In the genomic region with DNA sequence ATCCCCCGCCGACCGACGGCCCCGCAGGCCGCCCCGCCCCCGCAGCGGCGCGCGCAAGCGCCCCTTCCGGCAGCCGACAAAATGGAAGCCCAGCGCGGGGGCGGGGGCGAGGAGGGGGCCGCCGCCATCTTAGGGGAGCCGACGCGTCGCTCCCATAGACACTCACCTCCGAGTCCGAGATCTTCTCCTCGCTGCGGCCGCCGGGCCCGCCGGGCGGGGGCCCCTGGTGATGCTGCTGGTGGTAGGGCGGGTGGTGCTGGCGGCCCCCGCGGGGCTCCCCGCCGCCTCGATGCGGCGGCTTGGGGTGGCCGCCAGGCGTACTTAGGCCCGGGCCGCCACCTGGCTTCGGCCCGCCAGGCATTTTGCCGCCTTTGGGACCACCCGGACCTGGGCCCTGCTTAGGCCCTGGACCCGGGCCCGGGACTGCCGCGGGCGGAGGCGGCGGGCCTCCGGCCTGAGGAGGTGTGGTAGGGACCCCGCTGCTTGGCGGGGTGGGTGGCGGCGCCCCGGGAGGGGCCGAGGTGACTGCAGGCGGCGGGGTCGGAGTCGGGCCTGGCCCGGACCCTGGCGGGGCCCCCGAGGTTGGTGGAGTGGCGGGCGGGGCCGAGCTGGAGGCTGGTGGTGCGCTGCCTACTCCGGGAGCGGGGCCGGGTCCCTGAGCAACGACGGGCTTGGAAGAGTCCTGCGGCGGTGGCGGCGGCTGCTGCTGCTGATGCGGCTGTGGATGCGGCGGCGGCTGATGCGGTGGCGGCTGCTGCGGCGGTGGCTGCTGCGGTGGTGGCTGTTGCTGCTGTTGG, we compare ENCODE assay signal across 2 cellular contexts.
TF ChIP-seq lines count a peak whose summit lies in the region.

No MANE protein-coding gene starts in this region.

TF ChIP-seq in IMR-90, 13 proteins besides CTCF, POLR2A, EP300 and RAD21 (continued from another document):
- TF ChIP-seq USF2 (IDR thresholded peaks at IDR 0.05; ENCODE audit: low read depth, low read length) (peak; percentile 3; the same call in 1 of the 2 replicates), RFX5 (IDR thresholded peaks at IDR 0.05; ENCODE audit: low read depth, low read length) (no peak), CHD1 (IDR thresholded peaks at IDR 0.05; ENCODE audit: low read depth, low read length) (peak; percentile 75), MAZ (IDR thresholded peaks at IDR 0.05; ENCODE audit: borderline replicate concordance, low read depth, low read length) (peak; percentile 96), SMC3 (IDR thresholded peaks at IDR 0.05; ENCODE audit: low read depth, low read length) (no peak), RCOR1 (IDR thresholded peaks at IDR 0.05; ENCODE audit: insufficient replicate concordance, low read length) (no peak)
- TF ChIP-seq, protein P1, sequence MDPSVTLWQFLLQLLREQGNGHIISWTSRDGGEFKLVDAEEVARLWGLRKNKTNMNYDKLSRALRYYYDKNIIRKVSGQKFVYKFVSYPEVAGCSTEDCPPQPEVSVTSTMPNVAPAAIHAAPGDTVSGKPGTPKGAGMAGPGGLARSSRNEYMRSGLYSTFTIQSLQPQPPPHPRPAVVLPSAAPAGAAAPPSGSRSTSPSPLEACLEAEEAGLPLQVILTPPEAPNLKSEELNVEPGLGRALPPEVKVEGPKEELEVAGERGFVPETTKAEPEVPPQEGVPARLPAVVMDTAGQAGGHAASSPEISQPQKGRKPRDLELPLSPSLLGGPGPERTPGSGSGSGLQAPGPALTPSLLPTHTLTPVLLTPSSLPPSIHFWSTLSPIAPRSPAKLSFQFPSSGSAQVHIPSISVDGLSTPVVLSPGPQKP (IDR thresholded peaks at IDR 0.05; ENCODE audit: borderline replicate concordance, low read depth, low read length), result no peak
TF ChIP-seq in IMR-90: peak in this region for 4.

TF ChIP-seq in PFSK-1, 5 proteins besides CTCF, POLR2A, EP300 and RAD21 (continued from another document):
- TF ChIP-seq REST (IDR thresholded peaks at IDR 0.05; ENCODE audit: insufficient read depth in 1 of 2, low read depth in 2 of 2, low read length in 2 of 2) (no peak), TAF1 (IDR thresholded peaks at IDR 0.05; ENCODE audit: borderline replicate concordance, insufficient read depth, low read length) (peak; percentile 63; the same call in 1 of the 2 replicates), SIN3A (IDR thresholded peaks at IDR 0.05; ENCODE audit: borderline replicate concordance, insufficient read depth, low read length) (no peak)
TF ChIP-seq in PFSK-1: peak in this region for 2.
